In genomic region chrX:47193475-47194241, GRCh38 we compare ENCODE assay signal across 1 cellular context.
TF ChIP-seq lines count a peak whose summit lies in the region.

TSS of gene UBA1 (plus strand) at chrX:47193829. CDS start at chrX:47198803, 4,974 bp downstream.

TF ChIP-seq in HEK293, 187 proteins besides CTCF, POLR2A, EP300 and RAD21 (continued from another document and continues in another):
- TF ChIP-seq ZNF2 (tag by site-specific recombination; IDR thresholded peaks at IDR 0.05) (peak; percentile 77; the same call in 1 of the 2 replicates), ZNF76 (tag by site-specific recombination; IDR thresholded peaks at IDR 0.05; ENCODE audit: borderline replicate concordance, low read depth) (peak; percentile 51), OSR2 (tag by site-specific recombination; IDR thresholded peaks at IDR 0.05) (peak; percentile 81), ZNF174 (tag by site-specific recombination; IDR thresholded peaks at IDR 0.05) (no peak), ZNF544 (tag by site-specific recombination; IDR thresholded peaks at IDR 0.05) (no peak), HOXC10 (CRISPR knock-in tag; IDR thresholded peaks at IDR 0.05) (no peak), ZNF488 (tag by site-specific recombination; IDR thresholded peaks at IDR 0.05) (no peak), ZNF274 (IDR thresholded peaks at IDR 0.05; ENCODE audit: low read length) (no peak), ZNF274 (tag by site-specific recombination; IDR thresholded peaks at IDR 0.05; ENCODE audit: borderline replicate concordance) (no peak), ZNF473 (tag by site-specific recombination; IDR thresholded peaks at IDR 0.05) (no peak), ZBTB1 (tag by site-specific recombination; IDR thresholded peaks at IDR 0.05) (peak; percentile 52; the same call in 1 of the 2 replicates), ZNF404 (tag by site-specific recombination; IDR thresholded peaks at IDR 0.05) (no peak), ZNF169 (tag by site-specific recombination; IDR thresholded peaks at IDR 0.05) (no peak), GLI4 (tag by site-specific recombination; IDR thresholded peaks at IDR 0.05) (no peak), KLF7 (tag by site-specific recombination; IDR thresholded peaks at IDR 0.05; ENCODE audit: borderline replicate concordance) (peak; percentile 71), ZNF560 (tag by site-specific recombination; IDR thresholded peaks at IDR 0.05; ENCODE audit: borderline replicate concordance) (no peak), ZNF514 (tag by site-specific recombination; IDR thresholded peaks at IDR 0.05) (no peak), ZNF843 (tag by site-specific recombination; IDR thresholded peaks at IDR 0.05) (no peak), ZNF391 (tag by site-specific recombination; IDR thresholded peaks at IDR 0.05; ENCODE audit: borderline replicate concordance, low read depth) (no peak), KLF8 (tag by site-specific recombination; IDR thresholded peaks at IDR 0.05) (peak; percentile 92), ZNF624 (tag by site-specific recombination; IDR thresholded peaks at IDR 0.05) (no peak), KLF1 (tag by site-specific recombination; IDR thresholded peaks at IDR 0.05) (peak; percentile 53; the same call in 1 of the 2 replicates), ZNF26 (tag by site-specific recombination; IDR thresholded peaks at IDR 0.05) (no peak), ZNF623 (tag by site-specific recombination; IDR thresholded peaks at IDR 0.05) (no peak), ZNF350 (tag by site-specific recombination; IDR thresholded peaks at IDR 0.05) (no peak), REST (tag by site-specific recombination; IDR thresholded peaks at IDR 0.05) (no peak; the same call in 1 of the 2 replicates), ZNF292 (tag by site-specific recombination; IDR thresholded peaks at IDR 0.05; ENCODE audit: borderline replicate concordance, low read depth) (no peak), AEBP2 (tag by site-specific recombination; IDR thresholded peaks at IDR 0.05; ENCODE audit: borderline replicate concordance) (no peak), SCRT2 (tag by site-specific recombination; IDR thresholded peaks at IDR 0.05) (peak; percentile 70), HOXD13 (CRISPR knock-in tag; IDR thresholded peaks at IDR 0.05; ENCODE audit: borderline replicate concordance) (no peak), ZNF747 (tag by site-specific recombination; IDR thresholded peaks at IDR 0.05) (no peak)
- TF ChIP-seq, protein P1, sequence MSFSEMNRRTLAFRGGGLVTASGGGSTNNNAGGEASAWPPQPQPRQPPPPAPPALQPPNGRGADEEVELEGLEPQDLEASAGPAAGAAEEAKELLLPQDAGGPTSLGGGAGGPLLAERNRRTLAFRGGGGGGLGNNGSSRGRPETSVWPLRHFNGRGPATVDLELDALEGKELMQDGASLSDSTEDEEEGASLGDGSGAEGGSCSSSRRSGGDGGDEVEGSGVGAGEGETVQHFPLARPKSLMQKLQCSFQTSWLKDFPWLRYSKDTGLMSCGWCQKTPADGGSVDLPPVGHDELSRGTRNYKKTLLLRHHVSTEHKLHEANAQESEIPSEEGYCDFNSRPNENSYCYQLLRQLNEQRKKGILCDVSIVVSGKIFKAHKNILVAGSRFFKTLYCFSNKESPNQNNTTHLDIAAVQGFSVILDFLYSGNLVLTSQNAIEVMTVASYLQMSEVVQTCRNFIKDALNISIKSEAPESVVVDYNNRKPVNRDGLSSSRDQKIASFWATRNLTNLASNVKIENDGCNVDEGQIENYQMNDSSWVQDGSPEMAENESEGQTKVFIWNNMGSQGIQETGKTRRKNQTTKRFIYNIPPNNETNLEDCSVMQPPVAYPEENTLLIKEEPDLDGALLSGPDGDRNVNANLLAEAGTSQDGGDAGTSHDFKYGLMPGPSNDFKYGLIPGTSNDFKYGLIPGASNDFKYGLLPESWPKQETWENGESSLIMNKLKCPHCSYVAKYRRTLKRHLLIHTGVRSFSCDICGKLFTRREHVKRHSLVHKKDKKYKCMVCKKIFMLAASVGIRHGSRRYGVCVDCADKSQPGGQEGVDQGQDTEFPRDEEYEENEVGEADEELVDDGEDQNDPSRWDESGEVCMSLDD (tag by site-specific recombination; IDR thresholded peaks at IDR 0.05) = 0 out of 2 replicates have a peak, but pooled peaks have one; percentile 40
- TF ChIP-seq, protein P2, sequence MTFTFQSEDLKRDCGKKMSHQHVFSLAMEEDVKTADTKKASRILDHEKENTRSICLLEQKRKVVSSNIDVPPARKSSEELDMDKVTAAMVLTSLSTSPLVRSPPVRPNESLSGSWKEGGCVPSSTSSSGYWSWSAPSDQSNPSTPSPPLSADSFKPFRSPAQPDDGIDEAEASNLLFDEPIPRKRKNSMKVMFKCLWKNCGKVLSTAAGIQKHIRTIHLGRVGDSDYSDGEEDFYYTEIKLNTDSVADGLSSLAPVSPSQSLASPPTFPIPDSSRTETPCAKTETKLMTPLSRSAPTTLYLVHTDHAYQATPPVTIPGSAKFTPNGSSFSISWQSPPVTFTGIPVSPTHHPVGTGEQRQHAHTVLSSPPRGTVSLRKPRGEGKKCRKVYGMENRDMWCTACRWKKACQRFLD (tag by site-specific recombination; IDR thresholded peaks at IDR 0.05) = no peak
- TF ChIP-seq, protein P3, sequence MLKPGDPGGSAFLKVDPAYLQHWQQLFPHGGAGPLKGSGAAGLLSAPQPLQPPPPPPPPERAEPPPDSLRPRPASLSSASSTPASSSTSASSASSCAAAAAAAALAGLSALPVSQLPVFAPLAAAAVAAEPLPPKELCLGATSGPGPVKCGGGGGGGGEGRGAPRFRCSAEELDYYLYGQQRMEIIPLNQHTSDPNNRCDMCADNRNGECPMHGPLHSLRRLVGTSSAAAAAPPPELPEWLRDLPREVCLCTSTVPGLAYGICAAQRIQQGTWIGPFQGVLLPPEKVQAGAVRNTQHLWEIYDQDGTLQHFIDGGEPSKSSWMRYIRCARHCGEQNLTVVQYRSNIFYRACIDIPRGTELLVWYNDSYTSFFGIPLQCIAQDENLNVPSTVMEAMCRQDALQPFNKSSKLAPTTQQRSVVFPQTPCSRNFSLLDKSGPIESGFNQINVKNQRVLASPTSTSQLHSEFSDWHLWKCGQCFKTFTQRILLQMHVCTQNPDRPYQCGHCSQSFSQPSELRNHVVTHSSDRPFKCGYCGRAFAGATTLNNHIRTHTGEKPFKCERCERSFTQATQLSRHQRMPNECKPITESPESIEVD (tag by site-specific recombination; IDR thresholded peaks at IDR 0.05) = no peak
- TF ChIP-seq, protein P4, sequence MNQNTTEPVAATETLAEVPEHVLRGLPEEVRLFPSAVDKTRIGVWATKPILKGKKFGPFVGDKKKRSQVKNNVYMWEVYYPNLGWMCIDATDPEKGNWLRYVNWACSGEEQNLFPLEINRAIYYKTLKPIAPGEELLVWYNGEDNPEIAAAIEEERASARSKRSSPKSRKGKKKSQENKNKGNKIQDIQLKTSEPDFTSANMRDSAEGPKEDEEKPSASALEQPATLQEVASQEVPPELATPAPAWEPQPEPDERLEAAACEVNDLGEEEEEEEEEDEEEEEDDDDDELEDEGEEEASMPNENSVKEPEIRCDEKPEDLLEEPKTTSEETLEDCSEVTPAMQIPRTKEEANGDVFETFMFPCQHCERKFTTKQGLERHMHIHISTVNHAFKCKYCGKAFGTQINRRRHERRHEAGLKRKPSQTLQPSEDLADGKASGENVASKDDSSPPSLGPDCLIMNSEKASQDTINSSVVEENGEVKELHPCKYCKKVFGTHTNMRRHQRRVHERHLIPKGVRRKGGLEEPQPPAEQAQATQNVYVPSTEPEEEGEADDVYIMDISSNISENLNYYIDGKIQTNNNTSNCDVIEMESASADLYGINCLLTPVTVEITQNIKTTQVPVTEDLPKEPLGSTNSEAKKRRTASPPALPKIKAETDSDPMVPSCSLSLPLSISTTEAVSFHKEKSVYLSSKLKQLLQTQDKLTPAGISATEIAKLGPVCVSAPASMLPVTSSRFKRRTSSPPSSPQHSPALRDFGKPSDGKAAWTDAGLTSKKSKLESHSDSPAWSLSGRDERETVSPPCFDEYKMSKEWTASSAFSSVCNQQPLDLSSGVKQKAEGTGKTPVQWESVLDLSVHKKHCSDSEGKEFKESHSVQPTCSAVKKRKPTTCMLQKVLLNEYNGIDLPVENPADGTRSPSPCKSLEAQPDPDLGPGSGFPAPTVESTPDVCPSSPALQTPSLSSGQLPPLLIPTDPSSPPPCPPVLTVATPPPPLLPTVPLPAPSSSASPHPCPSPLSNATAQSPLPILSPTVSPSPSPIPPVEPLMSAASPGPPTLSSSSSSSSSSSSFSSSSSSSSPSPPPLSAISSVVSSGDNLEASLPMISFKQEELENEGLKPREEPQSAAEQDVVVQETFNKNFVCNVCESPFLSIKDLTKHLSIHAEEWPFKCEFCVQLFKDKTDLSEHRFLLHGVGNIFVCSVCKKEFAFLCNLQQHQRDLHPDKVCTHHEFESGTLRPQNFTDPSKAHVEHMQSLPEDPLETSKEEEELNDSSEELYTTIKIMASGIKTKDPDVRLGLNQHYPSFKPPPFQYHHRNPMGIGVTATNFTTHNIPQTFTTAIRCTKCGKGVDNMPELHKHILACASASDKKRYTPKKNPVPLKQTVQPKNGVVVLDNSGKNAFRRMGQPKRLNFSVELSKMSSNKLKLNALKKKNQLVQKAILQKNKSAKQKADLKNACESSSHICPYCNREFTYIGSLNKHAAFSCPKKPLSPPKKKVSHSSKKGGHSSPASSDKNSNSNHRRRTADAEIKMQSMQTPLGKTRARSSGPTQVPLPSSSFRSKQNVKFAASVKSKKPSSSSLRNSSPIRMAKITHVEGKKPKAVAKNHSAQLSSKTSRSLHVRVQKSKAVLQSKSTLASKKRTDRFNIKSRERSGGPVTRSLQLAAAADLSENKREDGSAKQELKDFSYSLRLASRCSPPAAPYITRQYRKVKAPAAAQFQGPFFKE (tag by site-specific recombination; IDR thresholded peaks at IDR 0.05; ENCODE audit: borderline replicate concordance) = no peak
